In the genomic region with DNA sequence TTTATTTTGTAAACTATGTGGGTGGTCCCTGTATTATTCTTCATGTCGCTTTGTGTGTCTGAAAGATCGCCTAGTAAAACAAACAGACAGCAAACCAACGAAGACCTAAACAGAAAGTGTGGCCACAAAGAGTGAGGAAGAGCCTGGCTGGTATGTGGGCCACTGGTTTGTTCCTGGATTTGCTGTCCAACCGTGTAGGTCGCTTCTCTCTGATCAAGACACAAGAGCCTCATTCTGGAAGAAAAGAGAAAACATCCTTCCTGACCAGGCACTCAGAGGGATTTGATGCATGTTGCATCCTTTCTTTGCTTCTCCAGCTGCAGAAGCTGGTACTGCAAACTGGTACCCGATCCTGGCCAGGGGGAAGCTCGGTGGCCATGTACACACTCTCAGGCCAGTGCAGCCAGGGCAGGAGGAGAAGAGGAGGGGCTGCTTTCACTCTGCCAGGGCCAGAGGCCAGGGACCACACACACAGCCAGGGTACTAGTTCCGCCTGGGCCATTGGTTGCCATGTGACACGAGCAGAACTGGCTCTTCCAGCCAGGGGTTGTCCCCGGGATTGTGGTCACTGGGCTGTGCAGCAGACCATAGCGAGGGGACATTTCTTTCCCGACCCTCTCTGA, we compare ENCODE assay signal across 1 cellular context.
TF ChIP-seq lines count a peak whose summit lies in the region.

No MANE protein-coding gene starts in this region.

TF ChIP-seq in HepG2, 621 proteins besides CTCF, POLR2A, EP300 and RAD21 (continued from another document):
- TF ChIP-seq, protein P1, sequence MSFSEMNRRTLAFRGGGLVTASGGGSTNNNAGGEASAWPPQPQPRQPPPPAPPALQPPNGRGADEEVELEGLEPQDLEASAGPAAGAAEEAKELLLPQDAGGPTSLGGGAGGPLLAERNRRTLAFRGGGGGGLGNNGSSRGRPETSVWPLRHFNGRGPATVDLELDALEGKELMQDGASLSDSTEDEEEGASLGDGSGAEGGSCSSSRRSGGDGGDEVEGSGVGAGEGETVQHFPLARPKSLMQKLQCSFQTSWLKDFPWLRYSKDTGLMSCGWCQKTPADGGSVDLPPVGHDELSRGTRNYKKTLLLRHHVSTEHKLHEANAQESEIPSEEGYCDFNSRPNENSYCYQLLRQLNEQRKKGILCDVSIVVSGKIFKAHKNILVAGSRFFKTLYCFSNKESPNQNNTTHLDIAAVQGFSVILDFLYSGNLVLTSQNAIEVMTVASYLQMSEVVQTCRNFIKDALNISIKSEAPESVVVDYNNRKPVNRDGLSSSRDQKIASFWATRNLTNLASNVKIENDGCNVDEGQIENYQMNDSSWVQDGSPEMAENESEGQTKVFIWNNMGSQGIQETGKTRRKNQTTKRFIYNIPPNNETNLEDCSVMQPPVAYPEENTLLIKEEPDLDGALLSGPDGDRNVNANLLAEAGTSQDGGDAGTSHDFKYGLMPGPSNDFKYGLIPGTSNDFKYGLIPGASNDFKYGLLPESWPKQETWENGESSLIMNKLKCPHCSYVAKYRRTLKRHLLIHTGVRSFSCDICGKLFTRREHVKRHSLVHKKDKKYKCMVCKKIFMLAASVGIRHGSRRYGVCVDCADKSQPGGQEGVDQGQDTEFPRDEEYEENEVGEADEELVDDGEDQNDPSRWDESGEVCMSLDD (CRISPR knock-in tag; IDR thresholded peaks at IDR 0.05; ENCODE audit: borderline replicate concordance): no peak
- no peak for TF ChIP-seq ZNF749 (CRISPR knock-in tag; IDR thresholded peaks at IDR 0.05; ENCODE audit: borderline replicate concordance)
- TF ChIP-seq MTA3 (CRISPR knock-in tag; IDR thresholded peaks at IDR 0.05): no peak
- no peak for TF ChIP-seq NR2F6 (IDR thresholded peaks at IDR 0.05)
- 0 out of 2 replicates have a peak, but pooled peaks have one; percentile 9 for TF ChIP-seq NR2F6 (CRISPR knock-in tag; IDR thresholded peaks at IDR 0.05)
- TF ChIP-seq RFX5 (IDR thresholded peaks at IDR 0.05; ENCODE audit: low read depth, low read length): peak; percentile 89
- no peak for TF ChIP-seq ERF (CRISPR knock-in tag; IDR thresholded peaks at IDR 0.05)
- no peak for TF ChIP-seq SETDB1 (CRISPR knock-in tag; IDR thresholded peaks at IDR 0.05; ENCODE audit: borderline replicate concordance)
- TF ChIP-seq HNRNPLL (IDR thresholded peaks at IDR 0.05; ENCODE audit: low read depth, low read length, poor library complexity, severe bottlenecking): no peak
- no peak for TF ChIP-seq SMYD3 (CRISPR knock-in tag; IDR thresholded peaks at IDR 0.05)
- TF ChIP-seq PHF8 (CRISPR knock-in tag; IDR thresholded peaks at IDR 0.05): no peak
- TF ChIP-seq TBX2 (CRISPR knock-in tag; IDR thresholded peaks at IDR 0.05; ENCODE audit: borderline replicate concordance): no peak
- TF ChIP-seq, protein P2, sequence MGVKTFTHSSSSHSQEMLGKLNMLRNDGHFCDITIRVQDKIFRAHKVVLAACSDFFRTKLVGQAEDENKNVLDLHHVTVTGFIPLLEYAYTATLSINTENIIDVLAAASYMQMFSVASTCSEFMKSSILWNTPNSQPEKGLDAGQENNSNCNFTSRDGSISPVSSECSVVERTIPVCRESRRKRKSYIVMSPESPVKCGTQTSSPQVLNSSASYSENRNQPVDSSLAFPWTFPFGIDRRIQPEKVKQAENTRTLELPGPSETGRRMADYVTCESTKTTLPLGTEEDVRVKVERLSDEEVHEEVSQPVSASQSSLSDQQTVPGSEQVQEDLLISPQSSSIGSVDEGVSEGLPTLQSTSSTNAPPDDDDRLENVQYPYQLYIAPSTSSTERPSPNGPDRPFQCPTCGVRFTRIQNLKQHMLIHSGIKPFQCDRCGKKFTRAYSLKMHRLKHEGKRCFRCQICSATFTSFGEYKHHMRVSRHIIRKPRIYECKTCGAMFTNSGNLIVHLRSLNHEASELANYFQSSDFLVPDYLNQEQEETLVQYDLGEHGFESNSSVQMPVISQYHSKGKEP (CRISPR knock-in tag; IDR thresholded peaks at IDR 0.05): no peak
- TF ChIP-seq KAT8 (CRISPR knock-in tag; IDR thresholded peaks at IDR 0.05): no peak
- TF ChIP-seq SP5 (CRISPR knock-in tag; IDR thresholded peaks at IDR 0.05; ENCODE audit: borderline replicate concordance, low read depth): no peak
- TF ChIP-seq, protein P3, sequence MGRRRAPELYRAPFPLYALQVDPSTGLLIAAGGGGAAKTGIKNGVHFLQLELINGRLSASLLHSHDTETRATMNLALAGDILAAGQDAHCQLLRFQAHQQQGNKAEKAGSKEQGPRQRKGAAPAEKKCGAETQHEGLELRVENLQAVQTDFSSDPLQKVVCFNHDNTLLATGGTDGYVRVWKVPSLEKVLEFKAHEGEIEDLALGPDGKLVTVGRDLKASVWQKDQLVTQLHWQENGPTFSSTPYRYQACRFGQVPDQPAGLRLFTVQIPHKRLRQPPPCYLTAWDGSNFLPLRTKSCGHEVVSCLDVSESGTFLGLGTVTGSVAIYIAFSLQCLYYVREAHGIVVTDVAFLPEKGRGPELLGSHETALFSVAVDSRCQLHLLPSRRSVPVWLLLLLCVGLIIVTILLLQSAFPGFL (CRISPR knock-in tag; IDR thresholded peaks at IDR 0.05): no peak
- TF ChIP-seq PAWR (CRISPR knock-in tag; IDR thresholded peaks at IDR 0.05; ENCODE audit: borderline replicate concordance): no peak
- TF ChIP-seq, protein P4, sequence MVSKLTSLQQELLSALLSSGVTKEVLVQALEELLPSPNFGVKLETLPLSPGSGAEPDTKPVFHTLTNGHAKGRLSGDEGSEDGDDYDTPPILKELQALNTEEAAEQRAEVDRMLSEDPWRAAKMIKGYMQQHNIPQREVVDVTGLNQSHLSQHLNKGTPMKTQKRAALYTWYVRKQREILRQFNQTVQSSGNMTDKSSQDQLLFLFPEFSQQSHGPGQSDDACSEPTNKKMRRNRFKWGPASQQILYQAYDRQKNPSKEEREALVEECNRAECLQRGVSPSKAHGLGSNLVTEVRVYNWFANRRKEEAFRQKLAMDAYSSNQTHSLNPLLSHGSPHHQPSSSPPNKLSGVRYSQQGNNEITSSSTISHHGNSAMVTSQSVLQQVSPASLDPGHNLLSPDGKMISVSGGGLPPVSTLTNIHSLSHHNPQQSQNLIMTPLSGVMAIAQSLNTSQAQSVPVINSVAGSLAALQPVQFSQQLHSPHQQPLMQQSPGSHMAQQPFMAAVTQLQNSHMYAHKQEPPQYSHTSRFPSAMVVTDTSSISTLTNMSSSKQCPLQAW (CRISPR knock-in tag; IDR thresholded peaks at IDR 0.05): peak; percentile 29; the same call in 1 of the 2 replicates
- no peak for TF ChIP-seq MED8 (CRISPR knock-in tag; IDR thresholded peaks at IDR 0.05; ENCODE audit: insufficient replicate concordance)
- TF ChIP-seq ZNF260 (CRISPR knock-in tag; IDR thresholded peaks at IDR 0.05; ENCODE audit: borderline replicate concordance, low read depth): no peak
- TF ChIP-seq, protein P5, sequence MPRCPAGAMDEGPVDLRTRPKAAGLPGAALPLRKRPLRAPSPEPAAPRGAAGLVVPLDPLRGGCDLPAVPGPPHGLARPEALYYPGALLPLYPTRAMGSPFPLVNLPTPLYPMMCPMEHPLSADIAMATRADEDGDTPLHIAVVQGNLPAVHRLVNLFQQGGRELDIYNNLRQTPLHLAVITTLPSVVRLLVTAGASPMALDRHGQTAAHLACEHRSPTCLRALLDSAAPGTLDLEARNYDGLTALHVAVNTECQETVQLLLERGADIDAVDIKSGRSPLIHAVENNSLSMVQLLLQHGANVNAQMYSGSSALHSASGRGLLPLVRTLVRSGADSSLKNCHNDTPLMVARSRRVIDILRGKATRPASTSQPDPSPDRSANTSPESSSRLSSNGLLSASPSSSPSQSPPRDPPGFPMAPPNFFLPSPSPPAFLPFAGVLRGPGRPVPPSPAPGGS (CRISPR knock-in tag; IDR thresholded peaks at IDR 0.05): no peak
- no peak for TF ChIP-seq RORA (CRISPR knock-in tag; IDR thresholded peaks at IDR 0.05)
- no peak for TF ChIP-seq ZNF713 (CRISPR knock-in tag; IDR thresholded peaks at IDR 0.05)
- TF ChIP-seq ZFY (CRISPR knock-in tag; IDR thresholded peaks at IDR 0.05): 0 out of 2 replicates have a peak, but pooled peaks have one; percentile 21
- TF ChIP-seq, protein P6, sequence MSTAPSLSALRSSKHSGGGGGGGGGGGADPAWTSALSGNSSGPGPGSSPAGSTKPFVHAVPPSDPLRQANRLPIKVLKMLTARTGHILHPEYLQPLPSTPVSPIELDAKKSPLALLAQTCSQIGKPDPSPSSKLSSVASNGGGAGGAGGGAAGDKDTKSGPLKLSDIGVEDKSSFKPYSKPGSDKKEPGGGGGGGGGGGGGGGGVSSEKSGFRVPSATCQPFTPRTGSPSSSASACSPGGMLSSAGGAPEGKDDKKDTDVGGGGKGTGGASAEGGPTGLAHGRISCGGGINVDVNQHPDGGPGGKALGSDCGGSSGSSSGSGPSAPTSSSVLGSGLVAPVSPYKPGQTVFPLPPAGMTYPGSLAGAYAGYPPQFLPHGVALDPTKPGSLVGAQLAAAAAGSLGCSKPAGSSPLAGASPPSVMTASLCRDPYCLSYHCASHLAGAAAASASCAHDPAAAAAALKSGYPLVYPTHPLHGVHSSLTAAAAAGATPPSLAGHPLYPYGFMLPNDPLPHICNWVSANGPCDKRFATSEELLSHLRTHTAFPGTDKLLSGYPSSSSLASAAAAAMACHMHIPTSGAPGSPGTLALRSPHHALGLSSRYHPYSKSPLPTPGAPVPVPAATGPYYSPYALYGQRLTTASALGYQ (CRISPR knock-in tag; IDR thresholded peaks at IDR 0.05): no peak
- TF ChIP-seq SALL1 (CRISPR knock-in tag; IDR thresholded peaks at IDR 0.05): peak; percentile 37; the same call in 1 of the 2 replicates
- no peak for TF ChIP-seq ISL2 (CRISPR knock-in tag; IDR thresholded peaks at IDR 0.05)
- TF ChIP-seq IRX3 (CRISPR knock-in tag; IDR thresholded peaks at IDR 0.05; ENCODE audit: borderline replicate concordance, low read depth): no peak
- TF ChIP-seq, protein P7, sequence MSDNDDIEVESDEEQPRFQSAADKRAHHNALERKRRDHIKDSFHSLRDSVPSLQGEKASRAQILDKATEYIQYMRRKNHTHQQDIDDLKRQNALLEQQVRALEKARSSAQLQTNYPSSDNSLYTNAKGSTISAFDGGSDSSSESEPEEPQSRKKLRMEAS (IDR thresholded peaks at IDR 0.05): peak; percentile 41; the same call in 1 of the 2 replicates
- TF ChIP-seq KDM2A (CRISPR knock-in tag; IDR thresholded peaks at IDR 0.05; ENCODE audit: borderline replicate concordance, low read depth): peak; percentile 22; the same call in 1 of the 2 replicates
- TF ChIP-seq, protein P8, sequence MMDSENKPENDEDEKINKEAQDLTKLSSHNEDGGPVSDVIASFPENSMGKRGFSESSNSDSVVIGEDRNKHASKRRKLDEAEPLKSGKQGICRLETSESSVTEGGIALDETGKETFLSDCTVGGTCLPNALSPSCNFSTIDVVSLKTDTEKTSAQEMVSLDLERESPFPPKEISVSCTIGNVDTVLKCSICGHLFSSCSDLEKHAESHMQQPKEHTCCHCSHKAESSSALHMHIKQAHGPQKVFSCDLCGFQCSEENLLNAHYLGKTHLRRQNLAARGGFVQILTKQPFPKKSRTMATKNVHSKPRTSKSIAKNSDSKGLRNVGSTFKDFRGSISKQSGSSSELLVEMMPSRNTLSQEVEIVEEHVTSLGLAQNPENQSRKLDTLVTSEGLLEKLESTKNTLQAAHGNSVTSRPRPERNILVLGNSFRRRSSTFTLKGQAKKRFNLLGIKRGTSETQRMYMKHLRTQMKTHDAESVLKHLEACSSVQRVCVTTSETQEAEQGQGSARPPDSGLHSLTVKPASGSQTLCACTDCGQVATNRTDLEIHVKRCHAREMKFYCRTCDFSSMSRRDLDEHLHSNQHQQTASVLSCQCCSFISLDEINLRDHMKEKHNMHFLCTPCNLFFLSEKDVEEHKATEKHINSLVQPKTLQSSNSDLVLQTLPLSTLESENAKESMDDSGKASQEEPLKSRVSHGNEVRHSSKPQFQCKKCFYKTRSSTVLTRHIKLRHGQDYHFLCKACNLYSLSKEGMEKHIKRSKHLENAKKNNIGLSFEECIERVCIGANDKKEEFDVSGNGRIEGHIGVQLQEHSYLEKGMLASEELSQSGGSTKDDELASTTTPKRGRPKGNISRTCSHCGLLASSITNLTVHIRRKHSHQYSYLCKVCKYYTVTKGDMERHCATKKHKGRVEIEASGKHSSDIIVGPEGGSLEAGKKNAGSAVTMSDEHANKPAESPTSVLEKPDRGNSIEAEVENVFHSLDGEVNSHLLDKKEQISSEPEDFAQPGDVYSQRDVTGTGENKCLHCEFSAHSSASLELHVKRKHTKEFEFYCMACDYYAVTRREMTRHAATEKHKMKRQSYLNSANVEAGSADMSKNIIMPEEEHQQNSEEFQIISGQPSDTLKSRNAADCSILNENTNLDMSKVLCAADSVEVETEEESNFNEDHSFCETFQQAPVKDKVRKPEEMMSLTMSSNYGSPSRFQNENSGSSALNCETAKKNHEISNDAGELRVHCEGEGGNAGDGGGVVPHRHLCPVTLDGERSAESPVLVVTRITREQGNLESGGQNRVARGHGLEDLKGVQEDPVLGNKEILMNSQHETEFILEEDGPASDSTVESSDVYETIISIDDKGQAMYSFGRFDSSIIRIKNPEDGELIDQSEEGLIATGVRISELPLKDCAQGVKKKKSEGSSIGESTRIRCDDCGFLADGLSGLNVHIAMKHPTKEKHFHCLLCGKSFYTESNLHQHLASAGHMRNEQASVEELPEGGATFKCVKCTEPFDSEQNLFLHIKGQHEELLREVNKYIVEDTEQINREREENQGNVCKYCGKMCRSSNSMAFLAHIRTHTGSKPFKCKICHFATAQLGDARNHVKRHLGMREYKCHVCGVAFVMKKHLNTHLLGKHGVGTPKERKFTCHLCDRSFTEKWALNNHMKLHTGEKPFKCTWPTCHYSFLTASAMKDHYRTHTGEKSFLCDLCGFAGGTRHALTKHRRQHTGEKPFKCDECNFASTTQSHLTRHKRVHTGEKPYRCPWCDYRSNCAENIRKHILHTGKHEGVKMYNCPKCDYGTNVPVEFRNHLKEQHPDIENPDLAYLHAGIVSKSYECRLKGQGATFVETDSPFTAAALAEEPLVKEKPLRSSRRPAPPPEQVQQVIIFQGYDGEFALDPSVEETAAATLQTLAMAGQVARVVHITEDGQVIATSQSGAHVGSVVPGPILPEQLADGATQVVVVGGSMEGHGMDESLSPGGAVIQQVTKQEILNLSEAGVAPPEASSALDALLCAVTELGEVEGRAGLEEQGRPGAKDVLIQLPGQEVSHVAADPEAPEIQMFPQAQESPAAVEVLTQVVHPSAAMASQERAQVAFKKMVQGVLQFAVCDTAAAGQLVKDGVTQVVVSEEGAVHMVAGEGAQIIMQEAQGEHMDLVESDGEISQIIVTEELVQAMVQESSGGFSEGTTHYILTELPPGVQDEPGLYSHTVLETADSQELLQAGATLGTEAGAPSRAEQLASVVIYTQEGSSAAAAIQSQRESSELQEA (CRISPR knock-in tag; IDR thresholded peaks at IDR 0.05; ENCODE audit: not compliant biosample characterization): no peak
- TF ChIP-seq, protein P9, sequence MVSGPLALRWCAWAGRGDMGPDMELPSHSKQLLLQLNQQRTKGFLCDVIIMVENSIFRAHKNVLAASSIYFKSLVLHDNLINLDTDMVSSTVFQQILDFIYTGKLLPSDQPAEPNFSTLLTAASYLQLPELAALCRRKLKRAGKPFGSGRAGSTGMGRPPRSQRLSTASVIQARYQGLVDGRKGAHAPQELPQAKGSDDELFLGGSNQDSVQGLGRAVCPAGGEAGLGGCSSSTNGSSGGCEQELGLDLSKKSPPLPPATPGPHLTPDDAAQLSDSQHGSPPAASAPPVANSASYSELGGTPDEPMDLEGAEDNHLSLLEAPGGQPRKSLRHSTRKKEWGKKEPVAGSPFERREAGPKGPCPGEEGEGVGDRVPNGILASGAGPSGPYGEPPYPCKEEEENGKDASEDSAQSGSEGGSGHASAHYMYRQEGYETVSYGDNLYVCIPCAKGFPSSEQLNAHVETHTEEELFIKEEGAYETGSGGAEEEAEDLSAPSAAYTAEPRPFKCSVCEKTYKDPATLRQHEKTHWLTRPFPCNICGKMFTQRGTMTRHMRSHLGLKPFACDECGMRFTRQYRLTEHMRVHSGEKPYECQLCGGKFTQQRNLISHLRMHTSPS (CRISPR knock-in tag; IDR thresholded peaks at IDR 0.05; ENCODE audit: low read depth): peak; percentile 86
- no peak for TF ChIP-seq TAF15 (IDR thresholded peaks at IDR 0.05; ENCODE audit: low read depth, low read length, poor library complexity, severe bottlenecking)
- no peak for TF ChIP-seq SOX5 (CRISPR knock-in tag; IDR thresholded peaks at IDR 0.05; ENCODE audit: borderline replicate concordance)
- no peak for TF ChIP-seq ZNF253 (CRISPR knock-in tag; IDR thresholded peaks at IDR 0.05; ENCODE audit: borderline replicate concordance)
